Comparison of ENCODE assay signal across 24 cellular contexts in genomic region chr6:154715449-154715848, GRCh38.
"Had no signal": no experiment of that assay in that cellular context is flagged by ENCODE, and none has a peak within 500 bp of the region (broad histone marks: within the 10 kb centered on the region; RNA-seq: fewer than 3 reads in every experiment).

No MANE protein-coding gene starts in this region.

- H3K27ac Mint-ChIP-seq: activated naive CD4-positive, alpha-beta T cell treated with anti-CD3 and anti-CD28 coated beads for 36 hours; activated naive CD8-positive, alpha-beta T cell treated with anti-CD3 and anti-CD28 coated beads for 36 hours; activated T-helper 1 cell treated with anti-CD3 and anti-CD28 coated beads, Interleukin-12 subunit alpha, Interleukin-12 subunit beta, Interleukin-2, Interleukin-4 antibody, amounts not matched to agents 30 ng/mL and 10 ng/mL and 1 ng/mL, durations not matched to agents 14 hours and 24 hours and 36 hours; natural killer cell treated with Interleukin-12 subunit alpha and Interleukin-12 subunit beta and Interleukin-15 and Interleukin-18, amount 100 ng/mL, for 72 hours had no signal

- H3K27me3 Mint-ChIP-seq: activated naive CD8-positive, alpha-beta T cell treated with anti-CD3 and anti-CD28 coated beads for 36 hours had no signal

- H3K4me3 Mint-ChIP-seq: activated naive CD4-positive, alpha-beta T cell treated with anti-CD3 and anti-CD28 coated beads for 36 hours; activated naive CD8-positive, alpha-beta T cell treated with anti-CD3 and anti-CD28 coated beads for 36 hours; activated T-helper 1 cell treated with anti-CD3 and anti-CD28 coated beads, Interleukin-12 subunit alpha, Interleukin-12 subunit beta, Interleukin-2, Interleukin-4 antibody, amounts not matched to agents 30 ng/mL and 10 ng/mL and 1 ng/mL, durations not matched to agents 14 hours and 24 hours and 36 hours; natural killer cell treated with Interleukin-12 subunit alpha and Interleukin-12 subunit beta and Interleukin-15 and Interleukin-18, amount 100 ng/mL, for 72 hours had no signal

- H3K9me3 ChIP-seq: adrenal gland, body of pancreas, suprapubic skin had no signal

- DNase-seq: activated CD4-positive, alpha-beta T cell treated with anti-CD3 and anti-CD28 coated beads for 4 hours; activated CD4-positive, alpha-beta T cell treated with anti-CD3 and anti-CD28 coated beads, Interleukin-2, amount 50 U/mL, for 4 hours; activated effector memory CD4-positive, alpha-beta T cell treated with anti-CD3 and anti-CD28 coated beads, Interleukin-2, amount 50 U/mL, for 16 hours; activated naive CD4-positive, alpha-beta T cell treated with anti-CD3 and anti-CD28 coated beads for 36 hours; activated naive CD8-positive, alpha-beta T cell treated with anti-CD3 and anti-CD28 coated beads for 36 hours; activated T-cell treated with anti-CD3 and anti-CD28 coated beads for 4 hours; adrenal gland; aorta; body of pancreas; dermis blood vessel endothelial cell; effector CD4-positive, alpha-beta T cell; esophagus squamous epithelium; foreskin melanocyte; left lung; lower lobe of right lung; mesendoderm; spleen; stimulated activated naive CD4-positive, alpha-beta T cell; T1000; tibial artery; upper lobe of right lung had no signal

- ATAC-seq: body of pancreas; left lung; lower lobe of right lung; natural killer cell treated with Interleukin-12 subunit alpha and Interleukin-12 subunit beta and Interleukin-15 and Interleukin-18, amount 100 ng/mL, for 72 hours; upper lobe of right lung had no signal
